20 cellular contexts compared by ENCODE assay signal in genomic region chr2:56940054-56940453, GRCh38.
DNase-seq lines count a peak whose midpoint lies in the region; ATAC-seq, FAIRE-seq and TF ChIP-seq lines count a peak whose summit lies in the region.
"Had no signal": no experiment of that assay in that cellular context is flagged by ENCODE, and none has a peak within 500 bp of the region (broad histone marks: within the 10 kb centered on the region; RNA-seq: fewer than 3 reads in every experiment).

No MANE protein-coding gene starts in this region.

- no peak overlapping the region for H3K4me3 ChIP-seq in HepG2 (replicated peaks in 1 of 3; ENCODE audit: insufficient read depth in 1 of 3, low read depth in 2 of 3, low read length in 3 of 3)
- no peak overlapping the region for H3K4me3 ChIP-seq in right lobe of liver
- no peak overlapping the region for H3K4me3 ChIP-seq in K562
- H3K4me3 ChIP-seq: BLaER1 treated with 17β-estradiol and CSF1 and Interleukin-3, amounts not matched to agents 10 nM and 100 nM had no signal

- H3K27me3 ChIP-seq in HepG2 (ENCODE audit: control insufficient read depth in 1 of 2, insufficient read depth in 2 of 2, low read length in 2 of 2) (no peaks in the 10 kb centered on the region), right lobe of liver (no peaks in the 10 kb centered on the region), K562 (ENCODE audit: control insufficient read depth in 2 of 2, insufficient read depth in 2 of 2, low read length in 2 of 2) (no peaks in the 10 kb centered on the region)
- H3K27me3 ChIP-seq: BLaER1 treated with 17β-estradiol and CSF1 and Interleukin-3, amounts not matched to agents 10 nM and 100 nM had no signal

- in situ Hi-C loops in HepG2 (cut with HindIII; ENCODE audit: extremely low pct_ligation_motif_present, low pct_unique_long_range_greater_than_20kb), result no loop called here
- in situ Hi-C loops in K562 (cut with MboI), result no loop called here

- CTCF ChIA-PET in HepG2 (lab: Yijun Ruan, JAX; ENCODE audit: low intra/inter-chr PET ratio, low total read pairs), result no interaction called here
- CTCF ChIA-PET in K562 (lab: Yijun Ruan, JAX; ENCODE audit: low intra/inter-chr PET ratio), result no interaction called here

- ATAC-seq in HepG2, result no peak
- no peak for ATAC-seq in right lobe of liver
- no peak for ATAC-seq in K562
- ATAC-seq: CD8-positive, alpha-beta T cell had no signal

- H2AFZ ChIP-seq in HepG2 (ENCODE audit: low read length) (no peak overlapping the region), K562 (ENCODE audit: low read depth, low read length) (no peak overlapping the region)

- TF ChIP-seq CTCF in HepG2 (CRISPR knock-in tag; IDR thresholded peaks at IDR 0.05) (no peak), right lobe of liver (IDR thresholded peaks at IDR 0.05) (no peak), K562 (IDR thresholded peaks at IDR 0.05 in 2 of 3, conservative IDR thresholded peaks at IDR 0.05 in 1 of 3; ENCODE audit: insufficient read depth in 2 of 3, low read depth in 1 of 3, low read length in 3 of 3) (no peak)

- H3K9me3 ChIP-seq in HepG2 (ENCODE audit: low read length) (peaks cover 88% of the 10 kb centered on the region), right lobe of liver (no peaks in the 10 kb centered on the region), K562 (replicated peaks; ENCODE audit: control insufficient read depth, insufficient read depth, low read depth, low read length) (no peaks in the 10 kb centered on the region; the same call in 1 of the 2 replicates)
- H3K9me3 ChIP-seq: BLaER1 treated with 17β-estradiol and CSF1 and Interleukin-3, amounts not matched to agents 10 nM and 100 nM; Caco-2 had no signal

- no TSS peak for BruUV-seq in HepG2 (replicated peaks; lab: Mats Ljungman, UMichigan)
- BruUV-seq in K562 (replicated peaks; lab: Mats Ljungman, UMichigan), result no TSS peak

- H3K79me2 ChIP-seq in HepG2 (ENCODE audit: insufficient read depth, low read length) (no peaks in the 10 kb centered on the region), K562 (ENCODE audit: control insufficient read depth, insufficient read depth, low read length) (no peaks in the 10 kb centered on the region)

- no peak overlapping the region for H3K9ac ChIP-seq in HepG2 (ENCODE audit: insufficient read depth, low read depth, low read length)
- H3K9ac ChIP-seq in K562 (ENCODE audit: insufficient read depth in 1 of 2, low read depth in 2 of 2, low read length in 2 of 2), result no peak overlapping the region
- H3K9ac ChIP-seq: BLaER1 treated with 17β-estradiol and CSF1 and Interleukin-3, amounts not matched to agents 10 nM and 100 nM had no signal

- H4K20me1 ChIP-seq in HepG2 (ENCODE audit: insufficient read depth, low read length), result no peaks in the 10 kb centered on the region
- H4K20me1 ChIP-seq in K562 (replicated peaks; ENCODE audit: control insufficient read depth, insufficient read depth, low read length), result no peaks in the 10 kb centered on the region
- H4K20me1 ChIP-seq: BLaER1 treated with 17β-estradiol and CSF1 and Interleukin-3, amounts not matched to agents 10 nM and 100 nM had no signal

- H3K27ac ChIP-seq in HepG2 (ENCODE audit: extremely low read length, insufficient read depth, low read length) (no peak overlapping the region), right lobe of liver (no peak overlapping the region), K562 (ENCODE audit: extremely low read depth, low read depth, low read length) (no peak overlapping the region)
- H3K27ac ChIP-seq: 22Rv1; BLaER1 treated with 17β-estradiol and CSF1 and Interleukin-3, amounts not matched to agents 10 nM and 100 nM; C4-2B had no signal

- intact Hi-C loops in HepG2 (cut with micrococcal nuclease; ENCODE audit: unreplicated experiment) (no loop called here), right lobe of liver (cut with DNase I) (no loop called here), K562 (cut with micrococcal nuclease) (no loop called here)

- POLR2A ChIA-PET in HepG2 (lab: Yijun Ruan, JAX), result no interaction called here
- POLR2A ChIA-PET in K562 (lab: Yijun Ruan, JAX), result interaction anchor here (0.6 kb wide), 1 partner anchor 680 kb away, joined by 3 read pairs; no protein-coding TSS in a partner anchor

- TF ChIP-seq RAD21 in HepG2 (CRISPR knock-in tag; IDR thresholded peaks at IDR 0.05), result no peak
- no peak for TF ChIP-seq RAD21 in K562 (CRISPR knock-in tag; conservative IDR thresholded peaks at IDR 0.05 in 1 of 2, IDR thresholded peaks at IDR 0.05 in 1 of 2)

- DNase-seq in HepG2 (ENCODE audit: low spot score) (no peak), right lobe of liver (no peak), K562 (ENCODE audit: extremely low read depth in 1 of 4, low spot score in 3 of 4) (no peak), midbrain (lab: John Stamatoyannopoulos, UW) (no peak), NCI-H2171 (lab: John Stamatoyannopoulos, UW) (no peak)
- DNase-seq: ACHN; AML-193; Caco-2; Calu3; CD4-positive, alpha-beta T cell; CD8-positive, alpha-beta T cell; DMS79 treated with DMSO at 0.1 percent for 48 hours; GF-D8 had no signal

- H3K4me1 ChIP-seq in HepG2 (ENCODE audit: insufficient read depth, low read length) (no peaks in the 10 kb centered on the region), right lobe of liver (no peaks in the 10 kb centered on the region), K562 (replicated peaks in 1 of 2; ENCODE audit: control insufficient read depth in 2 of 2, insufficient read depth in 2 of 2, low read length in 2 of 2) (no peaks in the 10 kb centered on the region)
- H3K4me1 ChIP-seq: BLaER1 treated with 17β-estradiol and CSF1 and Interleukin-3, amounts not matched to agents 10 nM and 100 nM; Caco-2 had no signal

- TF ChIP-seq POLR2A in HepG2 (IDR thresholded peaks at IDR 0.05; ENCODE audit: insufficient read depth in 1 of 2, low read depth in 2 of 2, low read length in 2 of 2), result no peak
- TF ChIP-seq POLR2A in right lobe of liver (IDR thresholded peaks at IDR 0.05), result no peak
- no peak for TF ChIP-seq POLR2A in K562 (conservative IDR thresholded peaks at IDR 0.05)

- no peak overlapping the region for H3K4me2 ChIP-seq in HepG2 (ENCODE audit: low read depth, low read length)
- H3K4me2 ChIP-seq in K562 (ENCODE audit: insufficient read depth, low read length), result no peak overlapping the region
- H3K4me2 ChIP-seq: BLaER1 treated with 17β-estradiol and CSF1 and Interleukin-3, amounts not matched to agents 10 nM and 100 nM had no signal

- TF ChIP-seq EP300 in HepG2 (IDR thresholded peaks at IDR 0.05; ENCODE audit: low read depth in 2 of 2, low read length in 2 of 2), result no peak
- TF ChIP-seq EP300 in HepG2 (CRISPR knock-in tag; IDR thresholded peaks at IDR 0.05; ENCODE audit: borderline replicate concordance), result no peak
- TF ChIP-seq EP300 in K562 (IDR thresholded peaks at IDR 0.05; ENCODE audit: low read length), result no peak

- H3K36me3 ChIP-seq in HepG2 (replicated peaks in 1 of 2; ENCODE audit: control insufficient read depth in 1 of 2, insufficient read depth in 2 of 2, low read length in 2 of 2), result no peaks in the 10 kb centered on the region
- no peaks in the 10 kb centered on the region for H3K36me3 ChIP-seq in right lobe of liver
- H3K36me3 ChIP-seq in K562 (ENCODE audit: control insufficient read depth, insufficient read depth, low read length), result no peaks in the 10 kb centered on the region
- H3K36me3 ChIP-seq: BLaER1 treated with 17β-estradiol and CSF1 and Interleukin-3, amounts not matched to agents 10 nM and 100 nM had no signal

- FAIRE-seq in HepG2 (lab: Jason Lieb, UNC), result no peak
- FAIRE-seq in K562 (lab: Jason Lieb, UNC), result no peak
- FAIRE-seq: D721Med, G401.6, GM12891, GM19239 had no signal

- H3K9me1 ChIP-seq in K562 (ENCODE audit: control insufficient read depth, insufficient read depth, low read length), result no peaks in the 10 kb centered on the region

TF ChIP-seq in HepG2, 621 proteins besides CTCF, POLR2A, EP300 and RAD21 (continues in another document):
- no peak for TF ChIP-seq ZNF883 (CRISPR knock-in tag; IDR thresholded peaks at IDR 0.05; ENCODE audit: not compliant biosample characterization)
- TF ChIP-seq MAFK (conservative IDR thresholded peaks at IDR 0.05 in 1 of 2, IDR thresholded peaks at IDR 0.05 in 1 of 2; ENCODE audit: low read length in 2 of 2), result peak; percentile 24 to 74; a peak in 2 of 4 replicates
- TF ChIP-seq HMG20A (CRISPR knock-in tag; IDR thresholded peaks at IDR 0.05; ENCODE audit: borderline replicate concordance), result no peak
- no peak for TF ChIP-seq ZBTB46 (CRISPR knock-in tag; IDR thresholded peaks at IDR 0.05; ENCODE audit: borderline replicate concordance)
- no peak for TF ChIP-seq ZBTB1 (CRISPR knock-in tag; IDR thresholded peaks at IDR 0.05; ENCODE audit: borderline replicate concordance)

TF ChIP-seq in K562, 482 proteins besides CTCF, POLR2A, EP300 and RAD21:
- TF ChIP-seq E2F1 (CRISPR knock-in tag; IDR thresholded peaks at IDR 0.05), result no peak
- TF ChIP-seq C11orf30 (IDR thresholded peaks at IDR 0.05; ENCODE audit: low read depth), result peak; percentile 9; the same call in 1 of the 2 replicates
- TF ChIP-seq, protein P1, sequence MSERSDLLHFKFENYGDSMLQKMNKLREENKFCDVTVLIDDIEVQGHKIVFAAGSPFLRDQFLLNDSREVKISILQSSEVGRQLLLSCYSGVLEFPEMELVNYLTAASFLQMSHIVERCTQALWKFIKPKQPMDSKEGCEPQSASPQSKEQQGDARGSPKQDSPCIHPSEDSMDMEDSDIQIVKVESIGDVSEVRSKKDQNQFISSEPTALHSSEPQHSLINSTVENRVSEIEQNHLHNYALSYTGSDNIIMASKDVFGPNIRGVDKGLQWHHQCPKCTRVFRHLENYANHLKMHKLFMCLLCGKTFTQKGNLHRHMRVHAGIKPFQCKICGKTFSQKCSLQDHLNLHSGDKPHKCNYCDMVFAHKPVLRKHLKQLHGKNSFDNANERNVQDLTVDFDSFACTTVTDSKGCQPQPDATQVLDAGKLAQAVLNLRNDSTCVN (CRISPR knock-in tag; IDR thresholded peaks at IDR 0.05), result no peak

Comparison
In these comparisons a context has a peak if more than half of its experiments do, and no peak if none do; other contexts are left out.
1. Of the 241 proteins assayed by ChIP-seq in both HepG2 and K562: peak only in HepG2: MAFF and MAFK; only in K562: none; in both: none; in neither: 239.